Comparison of ENCODE assay signal across 27 cellular contexts in the genomic region with DNA sequence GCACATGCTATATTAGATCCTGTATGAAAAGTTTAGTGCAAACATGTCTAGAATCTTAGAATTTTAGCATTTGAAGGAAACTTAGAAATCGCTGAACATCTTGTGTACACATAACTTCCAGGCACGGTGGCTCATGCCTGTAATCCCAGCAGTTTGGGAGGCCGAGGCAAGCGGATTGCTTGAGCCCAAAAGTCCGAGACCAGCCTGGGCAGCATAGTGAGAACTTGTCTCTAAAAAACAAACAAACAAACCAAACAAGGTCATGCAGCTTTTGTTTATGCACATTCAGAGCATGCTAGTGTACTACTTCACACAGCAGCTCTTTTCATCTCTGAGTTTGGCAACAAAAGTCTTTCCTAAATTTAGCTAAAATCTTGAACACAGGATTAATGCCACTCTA. TPM values are rescaled to one million over a fixed set of nuclear protein-coding genes. Genes with fewer than 3 reads are reported as not detected.
"Had no signal": no experiment of that assay in that cellular context is flagged by ENCODE, and none has a peak within 500 bp of the region (broad histone marks: within the 10 kb centered on the region; RNA-seq: fewer than 3 reads in every experiment).

No MANE protein-coding gene starts in this region.

- H3K36me3 ChIP-seq: stomach, suprapubic skin, thoracic aorta, thyroid gland, tibial artery, tibial nerve, transverse colon, upper lobe of left lung, upper lobe of right lung, vagina had no signal

- H3K4me1 ChIP-seq: stomach, suprapubic skin, testis, thyroid gland, tibial artery, tibial nerve, transverse colon, upper lobe of left lung, upper lobe of right lung, vagina had no signal

- H3K27ac ChIP-seq: stomach, suprapubic skin, testis, thoracic aorta, thyroid gland, tibial artery, tibial nerve, transverse colon, upper lobe of left lung, upper lobe of right lung, uterus, vagina had no signal

- H3K27me3 ChIP-seq: stomach, suprapubic skin, testis, thyroid gland, tibial artery, tibial nerve, transverse colon, upper lobe of left lung, upper lobe of right lung, uterus, vagina had no signal

- ATAC-seq: stimulated activated effector memory CD8-positive, alpha-beta T cell treated with anti-CD3 and anti-CD28 coated beads, Interleukin-12 subunit alpha, Interleukin-12 subunit beta, amount 100 ng/mL, for 72 hours; stimulated activated memory B cell treated with anti-CD40 and anti-IgM and Interleukin-4, amounts not matched to agents 10 μg/mL and 1 μg/mL and 100 μg/mL, for 72 hours; stimulated activated naive B cell treated with anti-CD40 and anti-IgM and Interleukin-4, amounts not matched to agents 10 μg/mL and 1 μg/mL and 100 μg/mL, for 72 hours; stimulated activated naive CD8-positive, alpha-beta T cell treated with anti-CD3 and anti-CD28 coated beads, Interleukin-15, amount 100 ng/mL, for 72 hours; stimulated activated naive CD8-positive, alpha-beta T cell treated with anti-CD3 and anti-CD28 coated beads, Interleukin-15, Interleukin-2, amounts not matched to agents 100 U/mL and 50 U/mL, for 24 hours; upper lobe of right lung had no signal

- DNase-seq: stimulated activated CD4-positive, alpha-beta T cell treated with anti-CD3 and anti-CD28 coated beads, Interleukin-2, amount 100 ng/mL, for 48 hours; stimulated activated CD4-positive, alpha-beta T cell treated with anti-CD3 and anti-CD28 coated beads, Interleukin-4, amount 100 ng/mL, for 1 hour; stimulated activated CD4-positive, alpha-beta T cell treated with anti-CD3 and anti-CD28 coated beads, Interleukin-4, amount 100 ng/mL, for 24 hours; stimulated activated CD4-positive, alpha-beta T cell treated with anti-CD3 and anti-CD28 coated beads, Interleukin-4, amount 100 ng/mL, for 4 hours; stimulated activated CD8-positive, alpha-beta memory T cell treated with anti-CD3 and anti-CD28 coated beads, Interleukin-4, amount 100 ng/mL, for 48 hours; stimulated activated naive B cell treated with anti-CD40 and anti-IgM and Interleukin-4, amounts not matched to agents 10 μg/mL and 1 μg/mL and 100 μg/mL, for 72 hours; stimulated activated naive CD4-positive, alpha-beta T cell; stimulated activated naive CD4-positive, alpha-beta T cell treated with Interleukin-2 at 50 U/mL for 16 hours; stimulated activated naive CD8-positive, alpha-beta T cell treated with anti-CD3 and anti-CD28 coated beads, Interleukin-15, amount 100 ng/mL, for 72 hours; stimulated activated naive CD8-positive, alpha-beta T cell treated with anti-CD3 and anti-CD28 coated beads, Interleukin-15, Interleukin-2, amounts not matched to agents 100 U/mL and 50 U/mL, for 24 hours; stomach; substantia nigra; testis; thyroid gland; tibial artery; transverse colon; trophoblast cell; upper lobe of left lung; upper lobe of right lung; uterus had no signal

- H3K9me3 ChIP-seq: stomach, suprapubic skin, testis, thoracic aorta, thyroid gland, tibial artery, tibial nerve, transverse colon, upper lobe of left lung, upper lobe of right lung, uterus, vagina had no signal

- H3K4me3 ChIP-seq: stomach, suprapubic skin, testis, thoracic aorta, thyroid gland, tibial artery, tibial nerve, transverse colon, upper lobe of left lung, upper lobe of right lung, uterus, vagina had no signal

RNA-seq across cellular contexts. Expression of a gene that starts 32.2 kb away (rescaled TPM):
- total RNA-seq: subcutaneous adipose tissue, thyroid gland, upper lobe of right lung had no signal
